In the genomic region with DNA sequence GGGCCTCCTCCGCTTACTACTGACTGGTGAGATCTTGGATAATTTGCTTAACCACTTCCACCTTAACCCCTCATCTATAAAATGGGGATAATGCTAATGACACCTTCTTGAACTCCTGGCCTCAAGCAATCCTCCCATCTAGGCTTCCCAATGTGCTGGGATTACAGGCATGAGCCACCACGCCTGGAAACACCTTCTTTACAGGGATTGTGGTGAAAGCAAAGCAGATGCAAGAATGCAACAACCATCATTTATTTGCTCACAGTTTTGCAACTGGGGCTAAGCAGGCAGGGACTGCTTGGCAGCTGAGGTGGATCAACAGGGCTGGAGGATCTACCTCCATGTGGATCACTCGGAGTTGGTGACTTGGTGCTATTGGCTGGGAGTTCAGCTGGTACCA, we compare ENCODE assay signal across 12 cellular contexts.
DNase-seq lines count a peak whose midpoint lies in the region; ATAC-seq and TF ChIP-seq lines count a peak whose summit lies in the region.
"Had no signal": no experiment of that assay in that cellular context is flagged by ENCODE, and none has a peak within 500 bp of the region (broad histone marks: within the 10 kb centered on the region; RNA-seq: fewer than 3 reads in every experiment).

No MANE protein-coding gene starts in this region.

- DNase-seq in right cardiac atrium (no peak), cardiac septum (ENCODE audit: low spot score) (no peak), epithelial cell of esophagus (ENCODE audit: low read depth) (peak; percentile 63), progenitor cell of endocrine pancreas (ENCODE audit: low spot score, unreplicated experiment) (no peak), vagina (ENCODE audit: extremely low spot score in 2 of 2) (no peak), KBM-7 (no peak), GM13977 (ENCODE audit: low spot score) (no peak), hepatic stellate cell (ENCODE audit: low spot score) (no peak)
- DNase-seq: activated CD4-positive, CD25-positive, alpha-beta regulatory T cell; NCI-H1105; NCI-H226 had no signal

- WGBS in right cardiac atrium = 97% methylated on average over 3 of the region's 3 CpGs

- no peak overlapping the region for H3K4me3 Mint-ChIP-seq in progenitor cell of endocrine pancreas (ENCODE audit: low read depth)

- peak overlapping the region; percentile 54 for H3K27ac ChIP-seq in right cardiac atrium (ENCODE audit: low read length)
- H3K27ac ChIP-seq in vagina = peak overlapping the region; percentile 81

- H3K4me1 ChIP-seq in right cardiac atrium (ENCODE audit: control insufficient read depth, insufficient read depth, low read length) (peaks cover 14% of the 10 kb centered on the region), vagina (peaks cover 48% of the 10 kb centered on the region)

- H3K36me3 Mint-ChIP-seq in progenitor cell of endocrine pancreas (ENCODE audit: insufficient read depth) = no peaks in the 10 kb centered on the region
- H3K36me3 Mint-ChIP-seq: activated naive CD4-positive, alpha-beta T cell treated with anti-CD3 and anti-CD28 coated beads, Interleukin-2, amount 50 U/mL, for 72 hours had no signal

- H3K4me1 Mint-ChIP-seq in progenitor cell of endocrine pancreas (ENCODE audit: low read depth) = peaks cover 23% of the 10 kb centered on the region

- intact Hi-C loops in right cardiac atrium (cut with DNase I) = loop anchor here in 2 of 4 donors (10.0 kb wide), 3 partner anchors 66 to 206 kb away; partner anchors contain the start of gene ZNF532 (in 1 of the 2)
- intact Hi-C loops in cardiac septum (cut with DNase I) = loop anchor here (5.0 kb wide), 2 partner anchors 59 to 74 kb away; partner anchors contain the start of gene ZNF532
- intact Hi-C loops in vagina (cut with DNase I) = no loop called here

- peak overlapping the region; percentile 57 for H3K27ac Mint-ChIP-seq in progenitor cell of endocrine pancreas
- H3K27ac Mint-ChIP-seq: activated naive CD4-positive, alpha-beta T cell treated with anti-CD3 and anti-CD28 coated beads, Interleukin-2, amount 50 U/mL, for 72 hours had no signal

- no peak for TF ChIP-seq POLR2A in vagina (IDR thresholded peaks at IDR 0.05)

- no peak for TF ChIP-seq CTCF in epithelial cell of esophagus (IDR thresholded peaks at IDR 0.05; ENCODE audit: insufficient read depth, low read depth, low read length, missing control alignments)
- TF ChIP-seq CTCF in progenitor cell of endocrine pancreas (IDR thresholded peaks at IDR 0.05; ENCODE audit: unreplicated experiment) = no peak
- TF ChIP-seq CTCF in vagina (IDR thresholded peaks at IDR 0.05) = no peak
- TF ChIP-seq CTCF in GM13977 (IDR thresholded peaks at IDR 0.05; ENCODE audit: extremely low read depth, insufficient read depth, missing control alignments) = no peak

- in situ Hi-C loops in KBM-7 (cut with MboI; ENCODE audit: low pct_unique_long_range_greater_than_20kb, low sequenced_read_pairs) = loop anchor here (10.0 kb wide), 1 partner anchor 276 kb away; no protein-coding TSS in a partner anchor
- in situ Hi-C loops in GM13977 (cut with MboI; ENCODE audit: low pct_unique_long_range_greater_than_20kb, low sequenced_read_pairs, unreplicated experiment) = no loop called here

- no peaks in the 10 kb centered on the region for H3K9me3 ChIP-seq in right cardiac atrium (ENCODE audit: control insufficient read depth, low read length)
- H3K9me3 ChIP-seq in vagina = no peaks in the 10 kb centered on the region

- ATAC-seq in right cardiac atrium = no peak
- ATAC-seq: activated naive CD4-positive, alpha-beta T cell treated with anti-CD3 and anti-CD28 coated beads, Interleukin-2, amount 50 U/mL, for 72 hours had no signal

- no peak overlapping the region for H3K4me3 ChIP-seq in right cardiac atrium (ENCODE audit: low read length)
- H3K4me3 ChIP-seq in epithelial cell of esophagus (ENCODE audit: low read length) = no peak overlapping the region
- no peak overlapping the region for H3K4me3 ChIP-seq in vagina

- H3K27me3 Mint-ChIP-seq in progenitor cell of endocrine pancreas = no peaks in the 10 kb centered on the region

- no peaks in the 10 kb centered on the region for H3K9me3 Mint-ChIP-seq in progenitor cell of endocrine pancreas (ENCODE audit: low read depth)
- H3K9me3 Mint-ChIP-seq: activated naive CD4-positive, alpha-beta T cell treated with anti-CD3 and anti-CD28 coated beads, Interleukin-2, amount 50 U/mL, for 72 hours had no signal

- H3K27me3 ChIP-seq in right cardiac atrium (ENCODE audit: control insufficient read depth, insufficient read depth) (no peaks in the 10 kb centered on the region), vagina (no peaks in the 10 kb centered on the region)

- no peaks in the 10 kb centered on the region for H3K36me3 ChIP-seq in vagina
